Comparison of ENCODE assay signal across 2 cellular contexts in the genomic region with DNA sequence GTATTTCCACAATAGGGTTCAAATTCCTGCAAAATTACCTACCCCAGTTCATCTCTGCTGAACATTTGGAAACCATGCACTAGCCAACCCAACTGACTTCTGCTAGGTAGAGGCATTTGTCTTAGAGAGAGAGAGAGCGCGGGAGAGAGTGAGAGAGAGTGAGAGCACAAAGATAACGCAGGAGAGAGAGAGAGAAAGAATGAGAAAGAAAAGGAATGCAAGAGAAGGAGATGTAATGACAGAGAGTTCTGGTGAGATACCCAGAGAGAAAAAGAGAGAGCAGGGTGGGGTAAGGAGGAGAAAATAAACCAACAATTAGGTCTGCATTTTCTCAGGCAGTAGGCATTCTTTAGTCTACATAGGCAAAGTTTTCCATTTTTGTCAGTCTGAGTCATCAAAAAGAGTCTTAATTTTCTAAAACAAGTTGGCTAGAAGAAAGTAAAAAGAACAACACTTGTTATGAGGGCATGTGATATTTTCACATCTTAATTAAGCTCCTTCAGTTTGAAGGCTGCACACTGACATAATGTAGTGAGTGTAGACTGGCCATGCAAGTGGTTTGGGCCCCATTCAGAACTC.
TF ChIP-seq lines count a peak whose summit lies in the region.

No MANE protein-coding gene starts in this region.

TF ChIP-seq in SK-N-SH treated with all-trans-retinoic acid at 6 μM for 48 hours, 23 proteins besides CTCF, POLR2A, EP300 and RAD21 (continued from another document):
- TF ChIP-seq CSDC2 (CRISPR knock-in tag; IDR thresholded peaks at IDR 0.05) = no peak
- no peak for TF ChIP-seq TCF4 (CRISPR knock-in tag; IDR thresholded peaks at IDR 0.05; ENCODE audit: borderline replicate concordance)
- TF ChIP-seq ZFP3 (CRISPR knock-in tag; IDR thresholded peaks at IDR 0.05) = no peak

TF ChIP-seq in HepG2, 621 proteins besides CTCF, POLR2A, EP300 and RAD21 (continued from another document):
- TF ChIP-seq, protein P1, sequence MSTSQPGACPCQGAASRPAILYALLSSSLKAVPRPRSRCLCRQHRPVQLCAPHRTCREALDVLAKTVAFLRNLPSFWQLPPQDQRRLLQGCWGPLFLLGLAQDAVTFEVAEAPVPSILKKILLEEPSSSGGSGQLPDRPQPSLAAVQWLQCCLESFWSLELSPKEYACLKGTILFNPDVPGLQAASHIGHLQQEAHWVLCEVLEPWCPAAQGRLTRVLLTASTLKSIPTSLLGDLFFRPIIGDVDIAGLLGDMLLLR (CRISPR knock-in tag; IDR thresholded peaks at IDR 0.05) = no peak
- TF ChIP-seq ZNF713 (CRISPR knock-in tag; IDR thresholded peaks at IDR 0.05) (no peak), ZFP36L2 (CRISPR knock-in tag; IDR thresholded peaks at IDR 0.05) (no peak), SRSF1 (optimal IDR thresholded peaks at IDR 0.05; ENCODE audit: low read depth, low read length) (no peak), CCAR2 (optimal IDR thresholded peaks at IDR 0.05; ENCODE audit: low read depth, low read length) (no peak), REL (CRISPR knock-in tag; conservative IDR thresholded peaks at IDR 0.05) (no peak), ZNF816 (CRISPR knock-in tag; IDR thresholded peaks at IDR 0.05; ENCODE audit: borderline replicate concordance) (no peak)
